23 cellular contexts compared by ENCODE assay signal in the genomic region with DNA sequence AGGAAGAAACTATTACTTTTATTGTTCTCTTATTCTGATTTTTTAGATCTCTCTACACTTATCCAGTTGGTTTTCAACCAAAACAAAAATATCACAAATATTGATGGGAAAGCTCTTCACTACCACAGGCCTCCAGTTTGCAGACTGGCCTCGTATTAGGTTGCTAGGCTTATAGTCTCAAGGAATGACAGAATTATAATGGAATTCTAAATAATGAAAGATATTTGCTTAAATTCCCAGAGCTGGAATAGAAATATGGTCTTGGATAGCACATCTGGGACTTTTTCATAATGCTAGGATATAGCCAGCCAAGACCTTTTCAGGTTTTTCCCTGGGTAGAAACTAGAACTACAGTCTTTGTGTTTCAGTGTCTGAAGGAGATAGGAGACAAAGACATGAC.
"Had no signal": no experiment of that assay in that cellular context is flagged by ENCODE, and none has a peak within 500 bp of the region (broad histone marks: within the 10 kb centered on the region; RNA-seq: fewer than 3 reads in every experiment).

No MANE protein-coding gene starts in this region.

- H3K4me2 ChIP-seq: KMS-11, SK-N-SH had no signal

- H3K9me3 ChIP-seq: SK-N-SH had no signal

- DNase-seq: Kasumi-1; NCI-H1092; NCI-H1105 treated with DMSO at 0.1 percent for 48 hours; NCI-H1417 treated with DMSO at 0.1 percent for 48 hours; NCI-H146; NCI-H1694 treated with DMSO at 0.1 percent for 48 hours; NCI-H1930; NCI-H2081; NCI-H2107; NCI-H2227 treated with DMSO at 0.1 percent for 48 hours; NCI-H524 treated with DMSO at 0.1 percent for 48 hours; NCI-H69; NCI-H774; NK-92 treated with Interleukin-12 subunit alpha and Interleukin-12 subunit beta, amount 100 ng/mL, for 24 hours; PC-3; SHP77; SK-N-SH; SW 1271; T-cell had no signal

- H3K9ac ChIP-seq: KMS-11, SK-N-SH had no signal

- H3K27ac ChIP-seq: HL-60, KMS-11, RWPE1 had no signal

- H3K4me3 ChIP-seq: K562 had no signal
